Comparison of ENCODE assay signal across 8 cellular contexts in genomic region chr19:1275976-1276619, GRCh38. TPM values are rescaled to one million over a fixed set of nuclear protein-coding genes. Genes with fewer than 3 reads are reported as not detected.
A peak's percentile ranks its signal among the peaks of the same experiment; 100 is the strongest.
DNase-seq lines count a peak whose midpoint lies in the region; ATAC-seq lines count a peak whose summit lies in the region.

No MANE protein-coding gene starts in this region.

- H3K9me3 ChIP-seq in stomach smooth muscle (ENCODE audit: control insufficient read depth in 2 of 2, low read length in 2 of 2) = no peaks in the 10 kb centered on the region

- peaks cover 9% of the 10 kb centered on the region for H3K36me3 Mint-ChIP-seq in activated naive CD8-positive, alpha-beta T cell
- H3K36me3 Mint-ChIP-seq in immature natural killer cell = peaks cover 10 to 26% (median 14%) of the 10 kb centered on the region in 3 donors

- DNase-seq in immature natural killer cell (no peak), T-helper 9 cell (no peak), midbrain (lab: John Stamatoyannopoulos, UW) (no peak)

- peak overlapping the region; percentile 77 to 85 for H3K4me3 ChIP-seq in stomach smooth muscle (ENCODE audit: low read length in 2 of 2)

- H3K27me3 Mint-ChIP-seq in activated naive CD8-positive, alpha-beta T cell = no peaks in the 10 kb centered on the region
- peaks cover 11 to 27% (median 22%) of the 10 kb centered on the region in 3 donors for H3K27me3 Mint-ChIP-seq in immature natural killer cell (ENCODE audit: low read depth in 3 of 3)

- H3K4me1 Mint-ChIP-seq in activated naive CD8-positive, alpha-beta T cell (ENCODE audit: low read depth) = peaks cover 44% of the 10 kb centered on the region
- peaks cover 37 to 43% of the 10 kb centered on the region in 2 donors for H3K4me1 Mint-ChIP-seq in immature natural killer cell

- H3K27ac Mint-ChIP-seq in activated naive CD8-positive, alpha-beta T cell = peak overlapping the region; percentile 97
- peak overlapping the region; percentile 84 to 96 (median 94) for H3K27ac Mint-ChIP-seq in immature natural killer cell

- H3K4me3 Mint-ChIP-seq in activated naive CD8-positive, alpha-beta T cell = peak overlapping the region; percentile 93
- H3K4me3 Mint-ChIP-seq in immature natural killer cell = peak overlapping the region; percentile 80 to 85 (median 83)

- no peaks in the 10 kb centered on the region for H3K9me3 Mint-ChIP-seq in activated naive CD8-positive, alpha-beta T cell (ENCODE audit: low read depth)
- no peaks in the 10 kb centered on the region for H3K9me3 Mint-ChIP-seq in immature natural killer cell

- peaks cover 34 to 38% of the 10 kb centered on the region in 2 donors for H3K36me3 ChIP-seq in stomach smooth muscle (ENCODE audit: control insufficient read depth in 2 of 2, insufficient read depth in 2 of 2, low read length in 2 of 2)

- H3K27me3 ChIP-seq in stomach smooth muscle (ENCODE audit: control insufficient read depth in 1 of 2, insufficient read depth in 2 of 2, low read length in 2 of 2) = no peaks in the 10 kb centered on the region

- peak; percentile 1 for ATAC-seq in HG03439 (IDR thresholded peaks at IDR 0.05; ENCODE audit: unreplicated experiment)
- no peak for ATAC-seq in HG02623 (IDR thresholded peaks at IDR 0.05; ENCODE audit: unreplicated experiment)
- no peak for ATAC-seq in GM19463 (IDR thresholded peaks at IDR 0.05; ENCODE audit: unreplicated experiment)

- peak overlapping the region; percentile 87 for H3K27ac ChIP-seq in stomach smooth muscle (ENCODE audit: low read length)

- H3K9ac ChIP-seq in stomach smooth muscle (ENCODE audit: low read length in 2 of 2) = peak overlapping the region; percentile 73 to 86

- peaks cover 55% of the 10 kb centered on the region for H3K4me1 ChIP-seq in stomach smooth muscle (ENCODE audit: control insufficient read depth, insufficient read depth, low read length)

RNA-seq across cellular contexts. Expression of gene FAM174C, which starts 0.8 kb away (rescaled TPM):
- 10 to 100 TPM; 50.5 to 98.4 (median 86.9) TPM for polyA plus RNA-seq in immature natural killer cell

RNA-seq across cellular contexts. Expression of gene CIRBP, which starts 7.0 kb away (rescaled TPM):
- 100 to 1,000 TPM; 146 to 246 (median 197) TPM for polyA plus RNA-seq in immature natural killer cell

RNA-seq across cellular contexts. Expression of gene EFNA2, which starts 9.6 kb away (rescaled TPM):
- polyA plus RNA-seq in immature natural killer cell = not detected

RNA-seq across cellular contexts. Expression of gene MIDN, which starts 27.7 kb away (rescaled TPM):
- 10 to 100 TPM in 2 of 3 donors, 1 to 10 TPM in 1; 4.9 to 16.0 (median 10.8) TPM for polyA plus RNA-seq in immature natural killer cell

RNA-seq across cellular contexts. Expression of gene ATP5F1D, which starts 34.5 kb away (rescaled TPM):
- polyA plus RNA-seq in immature natural killer cell = 100 to 1,000 TPM; 145 to 310 (median 303) TPM
